Comparison of ENCODE assay signal across 29 cellular contexts in genomic region chr7:79034733-79035132, GRCh38.
"Had no signal": no experiment of that assay in that cellular context is flagged by ENCODE, and none has a peak within 500 bp of the region (broad histone marks: within the 10 kb centered on the region; RNA-seq: fewer than 3 reads in every experiment).

No MANE protein-coding gene starts in this region.

- ATAC-seq: activated CD8-positive, alpha-beta T cell treated with anti-CD3 and anti-CD28 coated beads, Interleukin-2, amount 10 ng/mL, durations not matched to agents 7 days and 5 days; activated T-cell treated with anti-CD3 and anti-CD28 coated beads, Interleukin-2, amount 50 U/mL, for 4 hours; PC-3 had no signal

- H3K4me3 Mint-ChIP-seq: activated CD4-positive, alpha-beta T cell treated with anti-CD3 and anti-CD28 coated beads, Interleukin-2, amount 10 ng/mL, durations not matched to agents 24 days and 14 days; activated CD8-positive, alpha-beta T cell treated with anti-CD3 and anti-CD28 coated beads, Interleukin-2, amount 10 ng/mL, durations not matched to agents 7 days and 5 days; activated naive CD4-positive, alpha-beta T cell treated with anti-CD3 and anti-CD28 coated beads for 36 hours; activated naive CD8-positive, alpha-beta T cell; activated T-cell treated with anti-CD3 and anti-CD28 coated beads, Interleukin-2, amount 50 U/mL, for 4 hours; activated T-helper 1 cell treated with anti-CD3 and anti-CD28 coated beads, Interleukin-12 subunit alpha, Interleukin-12 subunit beta, Interleukin-2, Interleukin-4 antibody, amounts not matched to agents 30 ng/mL and 10 ng/mL and 1 ng/mL, durations not matched to agents 14 hours and 24 hours and 36 hours; T-helper 1 cell treated with Interleukin-12 subunit alpha and Interleukin-12 subunit beta and Interleukin-4 antibody, amounts not matched to agents 30 μg/mL and 1 μg/mL, for 36 hours; T-helper 2 cell treated with Interferon-gamma antibody and Interleukin-4, amounts not matched to agents 5 μg/mL and 100 μg/mL, for 36 hours had no signal

- H3K27ac Mint-ChIP-seq: activated CD4-positive, alpha-beta T cell treated with anti-CD3 and anti-CD28 coated beads, Interleukin-2, amount 10 ng/mL, durations not matched to agents 24 days and 14 days; activated CD8-positive, alpha-beta T cell treated with anti-CD3 and anti-CD28 coated beads, Interleukin-2, amount 10 ng/mL, durations not matched to agents 7 days and 5 days; activated naive CD4-positive, alpha-beta T cell treated with anti-CD3 and anti-CD28 coated beads for 36 hours; activated naive CD8-positive, alpha-beta T cell; activated T-helper 1 cell treated with anti-CD3 and anti-CD28 coated beads, Interleukin-12 subunit alpha, Interleukin-12 subunit beta, Interleukin-2, Interleukin-4 antibody, amounts not matched to agents 30 ng/mL and 10 ng/mL and 1 ng/mL, durations not matched to agents 14 hours and 24 hours and 36 hours; T-helper 1 cell treated with Interleukin-12 subunit alpha and Interleukin-12 subunit beta and Interleukin-4 antibody, amounts not matched to agents 30 μg/mL and 1 μg/mL, for 36 hours; T-helper 2 cell treated with Interferon-gamma antibody and Interleukin-4, amounts not matched to agents 5 μg/mL and 100 μg/mL, for 36 hours had no signal

- H3K9me3 Mint-ChIP-seq: activated CD4-positive, alpha-beta T cell treated with anti-CD3 and anti-CD28 coated beads, Interleukin-2, amount 10 ng/mL, durations not matched to agents 24 days and 14 days; activated T-cell treated with anti-CD3 and anti-CD28 coated beads, Interleukin-2, amount 50 U/mL, for 4 hours; activated T-helper 1 cell treated with anti-CD3 and anti-CD28 coated beads, Interleukin-12 subunit alpha, Interleukin-12 subunit beta, Interleukin-2, Interleukin-4 antibody, amounts not matched to agents 30 ng/mL and 10 ng/mL and 1 ng/mL, durations not matched to agents 14 hours and 24 hours and 36 hours; T-helper 1 cell treated with Interleukin-12 subunit alpha and Interleukin-12 subunit beta and Interleukin-4 antibody, amounts not matched to agents 30 μg/mL and 1 μg/mL, for 36 hours; T-helper 2 cell treated with Interferon-gamma antibody and Interleukin-4, amounts not matched to agents 5 μg/mL and 100 μg/mL, for 36 hours had no signal

- H3K36me3 Mint-ChIP-seq: activated naive CD8-positive, alpha-beta T cell had no signal

- H3K27me3 Mint-ChIP-seq: activated CD4-positive, alpha-beta T cell treated with anti-CD3 and anti-CD28 coated beads, Interleukin-2, amount 10 ng/mL, durations not matched to agents 24 days and 14 days; activated naive CD8-positive, alpha-beta T cell had no signal

- H3K4me1 Mint-ChIP-seq: activated CD4-positive, alpha-beta T cell treated with anti-CD3 and anti-CD28 coated beads, Interleukin-2, amount 10 ng/mL, durations not matched to agents 24 days and 14 days had no signal

- DNase-seq: activated CD4-positive, alpha-beta T cell treated with anti-CD3 and anti-CD28 coated beads, Interleukin-2, amount 10 ng/mL, durations not matched to agents 24 days and 14 days; activated CD4-positive, alpha-beta T cell treated with anti-CD3 and anti-CD28 coated beads, Interleukin-2, amount 50 U/mL, for 48 hours; activated CD8-positive, alpha-beta T cell treated with anti-CD3 and anti-CD28 coated beads, Interleukin-2, amount 10 ng/mL, durations not matched to agents 7 days and 5 days; activated gamma-delta T cell treated with Interleukin-2 at 50 U/mL for 16 hours; activated naive CD4-positive, alpha-beta T cell treated with anti-CD3 and anti-CD28 coated beads for 36 hours; activated T-cell treated with anti-CD3 and anti-CD28 coated beads, Interleukin-2, amount 50 U/mL, for 4 hours; amniotic stem cell; aorta; brain microvascular endothelial cell; Kasumi-1; KG1; MM.1S; MV-4-11; NCI-H1092; NCI-H1417 treated with DMSO at 0.1 percent for 48 hours; NCI-H187 treated with DMSO at 0.1 percent for 48 hours; NCI-H2171 treated with DMSO at 0.1 percent for 48 hours; NCI-H510A; NCI-H526 treated with DMSO at 0.1 percent for 48 hours; NK-92 treated with Interleukin-12 subunit alpha and Interleukin-12 subunit beta, amount 100 ng/mL, for 24 hours; PC-3; Peyer's patch; RPMI8226; SHP77 treated with DMSO at 0.1 percent for 48 hours; SK-N-SH had no signal
